Comparison of ENCODE assay signal across 8 cellular contexts in the genomic region with DNA sequence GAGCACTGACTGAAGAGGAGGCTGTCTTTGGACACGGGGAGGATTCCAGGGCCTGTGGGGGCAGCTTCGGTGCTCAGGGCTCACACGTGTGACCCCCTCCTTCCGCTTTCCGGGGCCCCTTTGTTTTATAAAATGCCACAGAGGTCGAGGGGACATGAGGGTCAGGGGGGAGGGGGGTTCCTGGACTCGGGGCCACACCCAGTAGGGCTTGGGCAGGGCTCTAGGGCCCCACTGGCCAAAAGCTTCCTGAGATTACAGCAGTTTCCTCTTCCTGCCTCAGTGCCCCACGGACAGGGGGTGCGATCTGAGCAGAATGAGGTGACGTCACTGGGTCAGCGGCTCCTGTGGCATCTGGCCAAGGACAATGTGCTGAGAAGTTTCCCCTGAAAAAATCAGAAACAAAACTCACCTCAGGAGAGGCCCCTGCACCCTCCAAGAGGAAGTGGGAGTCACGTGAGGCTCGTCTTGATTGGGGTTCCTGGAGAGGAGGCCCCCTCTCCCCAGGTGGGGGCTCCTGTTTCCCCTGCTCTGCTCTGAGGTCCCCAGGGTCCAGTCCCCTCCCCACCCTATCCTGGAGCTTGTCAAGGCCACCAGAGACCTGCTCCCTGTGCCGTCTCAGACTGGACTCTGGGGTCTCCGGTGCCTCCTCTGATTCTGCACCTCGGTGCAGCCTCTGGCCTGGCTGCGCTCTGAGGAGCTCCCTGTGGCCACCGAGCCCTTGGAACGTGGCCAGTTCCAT. TPM values are rescaled to one million over a fixed set of nuclear protein-coding genes. Genes with fewer than 3 reads are reported as not detected.
DNase-seq lines count a peak whose midpoint lies in the region; ATAC-seq and TF ChIP-seq lines count a peak whose summit lies in the region.

No MANE protein-coding gene starts in this region.

- DNase-seq in T-helper 22 cell (ENCODE audit: low read depth) (peak; percentile 37), dorsolateral prefrontal cortex (peak in 5 of 10 donors; percentile 31 to 59 (median 50)), mucosa of gallbladder (ENCODE audit: low spot score) (peak; percentile 87), NCI-H774 (lab: John Stamatoyannopoulos, UW) (no peak), hepatic stellate cell (ENCODE audit: low spot score) (no peak)

- H3K27me3 ChIP-seq in dorsolateral prefrontal cortex (peaks cover 0 to 4% (median 0%) of the 10 kb centered on the region in 45 donors), thymus (ENCODE audit: control insufficient read depth, insufficient read depth) (no peaks in the 10 kb centered on the region)

- H3K27ac ChIP-seq in dorsolateral prefrontal cortex (peak overlapping the region; percentile 45 to 95 (median 86)), thymus (ENCODE audit: low read depth) (peak overlapping the region; percentile 94)

- intact Hi-C loops in dorsolateral prefrontal cortex (cut with DNase I): no loop called here

- H3K9me3 ChIP-seq in thymus (ENCODE audit: control insufficient read depth): no peaks in the 10 kb centered on the region

- peaks cover 37% of the 10 kb centered on the region for H3K4me1 ChIP-seq in thymus (ENCODE audit: control insufficient read depth, insufficient read depth, low read length)

- no peaks in the 10 kb centered on the region for H3K36me3 ChIP-seq in thymus (ENCODE audit: control insufficient read depth, insufficient read depth)

- ATAC-seq in GM18861 (IDR thresholded peaks at IDR 0.05; ENCODE audit: unreplicated experiment) (peak; percentile 55), HG02981 (IDR thresholded peaks at IDR 0.05; ENCODE audit: unreplicated experiment) (peak; percentile 69)

- peak overlapping the region in 16 of 59 donors; percentile 2 to 34 (median 14) for H3K4me3 ChIP-seq in dorsolateral prefrontal cortex
- peak overlapping the region; percentile 36 for H3K4me3 ChIP-seq in thymus (ENCODE audit: low read length)

- no peak for TF ChIP-seq CTCF in dorsolateral prefrontal cortex (IDR thresholded peaks at IDR 0.05 in 54 of 56, conservative IDR thresholded peaks at IDR 0.05 in 2 of 56; ENCODE audit: low read depth in 1 of 56, partially characterized antibody in 56 of 56)

- 11% methylated on average over 19 of the region's 19 CpGs for WGBS in thymus

RNA-seq across cellular contexts. Expression of a gene that starts 6.4 kb away (rescaled TPM):
- total RNA-seq in dorsolateral prefrontal cortex: 100 to 1,000 TPM in 115 of 120 experiments, 10 to 100 TPM in 5; 78.3 to 905 (median 216) TPM
- 246 TPM for total RNA-seq in mucosa of gallbladder
- polyA plus RNA-seq in thymus: 636 TPM

RNA-seq across cellular contexts. Expression of a gene that starts 13.2 kb away (rescaled TPM):
- total RNA-seq in dorsolateral prefrontal cortex (100 to 1,000 TPM in 23 of 120 experiments, 10 to 100 TPM in 97; 19.2 to 217 (median 70.2) TPM), mucosa of gallbladder (55.4 TPM)
- 463 TPM for polyA plus RNA-seq in thymus

RNA-seq across cellular contexts. Expression of a gene that starts 19.4 kb away (rescaled TPM):
- total RNA-seq in dorsolateral prefrontal cortex (100 to 1,000 TPM in 70 of 120 experiments, 10 to 100 TPM in 50; 21.6 to 340 (median 114) TPM), mucosa of gallbladder (129 TPM)
- polyA plus RNA-seq in thymus: 467 TPM

RNA-seq across cellular contexts. Expression of a gene that starts 27.7 kb away (rescaled TPM):
- total RNA-seq in dorsolateral prefrontal cortex (under 1 TPM in 1 of 120 experiments, not detected in 119; 0.76 TPM), mucosa of gallbladder (not detected)
- polyA plus RNA-seq in thymus: 0.25 TPM

RNA-seq across cellular contexts. Expression of a gene that starts 38.1 kb away (rescaled TPM):
- total RNA-seq in dorsolateral prefrontal cortex (10 to 100 TPM in 62 of 120 experiments, 1 to 10 TPM in 58; 2.7 to 23.2 (median 10.1) TPM), mucosa of gallbladder (42.8 TPM)
- polyA plus RNA-seq in thymus: 900 TPM

Comparison
In these comparisons a context has a peak if more than half of its experiments do, and no peak if none do; other contexts are left out.
1. DNase-seq: peak in T-helper 22 cell (single experiment) and mucosa of gallbladder (single experiment); none in NCI-H774 (single experiment) and hepatic stellate cell (single experiment).